ENCODE assay signal across 22 cellular contexts in the genomic region with DNA sequence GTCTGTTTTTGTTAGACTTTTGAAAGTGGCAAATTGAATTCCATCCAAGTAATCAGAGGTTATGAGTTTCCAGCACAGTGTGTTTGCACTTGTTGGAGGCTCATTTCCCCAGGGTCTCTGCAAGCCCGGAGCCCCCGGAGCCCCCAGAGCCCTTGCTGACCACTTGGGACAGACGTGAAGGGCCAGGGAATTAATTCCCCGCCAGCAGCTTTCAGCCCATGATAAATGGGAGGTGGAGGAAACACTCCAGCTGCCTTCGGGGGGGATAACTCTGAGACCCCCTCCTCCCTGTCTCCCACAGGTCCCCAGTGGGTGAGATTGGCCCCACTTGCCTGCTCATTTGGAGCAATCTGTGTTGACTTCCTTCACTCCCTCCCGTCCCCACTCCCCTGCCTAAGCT.
"Had no signal": no experiment of that assay in that cellular context is flagged by ENCODE, and none has a peak within 500 bp of the region (broad histone marks: within the 10 kb centered on the region; RNA-seq: fewer than 3 reads in every experiment).

No MANE protein-coding gene starts in this region.

- H3K9me3 Mint-ChIP-seq: effector memory CD8-positive, alpha-beta T cell; memory B cell; mesothelial cell of epicardium; natural killer cell treated with Interleukin-12 subunit alpha and Interleukin-12 subunit beta and Interleukin-15 and Interleukin-18, amount 100 ng/mL, for 72 hours; neural progenitor cell; stimulated activated effector memory CD8-positive, alpha-beta T cell treated with anti-CD3 and anti-CD28 coated beads, Interleukin-12 subunit alpha, Interleukin-12 subunit beta, amount 100 ng/mL, for 72 hours had no signal

- ATAC-seq: effector memory CD8-positive, alpha-beta T cell; left lobe of liver; mucosa of descending colon; natural killer cell treated with Interleukin-12 subunit alpha and Interleukin-12 subunit beta and Interleukin-15 and Interleukin-18, amount 100 ng/mL, for 72 hours; right lobe of liver; stimulated activated effector memory CD8-positive, alpha-beta T cell treated with anti-CD3 and anti-CD28 coated beads, Interleukin-12 subunit alpha, Interleukin-12 subunit beta, amount 100 ng/mL, for 72 hours had no signal

- H3K36me3 Mint-ChIP-seq: memory B cell; mesothelial cell of epicardium; naive B cell; natural killer cell treated with Interleukin-12 subunit alpha and Interleukin-12 subunit beta and Interleukin-15 and Interleukin-18, amount 100 ng/mL, for 72 hours; stimulated activated effector memory CD8-positive, alpha-beta T cell treated with anti-CD3 and anti-CD28 coated beads, Interleukin-12 subunit alpha, Interleukin-12 subunit beta, amount 100 ng/mL, for 72 hours had no signal

- H3K4me1 Mint-ChIP-seq: memory B cell; mesothelial cell of epicardium; naive B cell; stimulated activated effector memory CD8-positive, alpha-beta T cell treated with anti-CD3 and anti-CD28 coated beads, Interleukin-12 subunit alpha, Interleukin-12 subunit beta, amount 100 ng/mL, for 72 hours had no signal

- DNase-seq: cortex of kidney; effector memory CD8-positive, alpha-beta T cell; erythroblast; kidney; mucosa of descending colon; naive B cell; right lobe of liver; small intestine; stimulated activated CD4-positive, alpha-beta T cell treated with anti-CD3 and anti-CD28 coated beads, Interleukin-12 subunit alpha, Interleukin-12 subunit beta, amount 100 ng/mL, for 4 hours; stimulated activated CD4-positive, alpha-beta T cell treated with anti-CD3 and anti-CD28 coated beads, Interleukin-1b, Interleukin-23, amount 100 ng/mL, for 48 hours; stimulated activated CD4-positive, alpha-beta T cell treated with anti-CD3 and anti-CD28 coated beads, Interleukin-4, amount 100 ng/mL, for 24 hours; stimulated activated naive CD4-positive, alpha-beta T cell treated with Interleukin-2 at 50 U/mL for 16 hours; stomach; thyroid gland; trophoblast cell had no signal

- H3K4me3 Mint-ChIP-seq: effector memory CD8-positive, alpha-beta T cell; memory B cell; mesothelial cell of epicardium; naive B cell; natural killer cell treated with Interleukin-12 subunit alpha and Interleukin-12 subunit beta and Interleukin-15 and Interleukin-18, amount 100 ng/mL, for 72 hours; neural progenitor cell; stimulated activated effector memory CD8-positive, alpha-beta T cell treated with anti-CD3 and anti-CD28 coated beads, Interleukin-12 subunit alpha, Interleukin-12 subunit beta, amount 100 ng/mL, for 72 hours had no signal

- H3K27ac Mint-ChIP-seq: effector memory CD8-positive, alpha-beta T cell; memory B cell; mesothelial cell of epicardium; naive B cell; natural killer cell treated with Interleukin-12 subunit alpha and Interleukin-12 subunit beta and Interleukin-15 and Interleukin-18, amount 100 ng/mL, for 72 hours; neural progenitor cell; progenitor cell of endocrine pancreas; stimulated activated effector memory CD8-positive, alpha-beta T cell treated with anti-CD3 and anti-CD28 coated beads, Interleukin-12 subunit alpha, Interleukin-12 subunit beta, amount 100 ng/mL, for 72 hours had no signal
